ENCODE assay signal across 1 cellular context in genomic region chr7:22333680-22334141, GRCh38.
A peak's percentile ranks its signal among the peaks of the same experiment; 100 is the strongest.
TF ChIP-seq lines count a peak whose summit lies in the region.

No MANE protein-coding gene starts in this region.

TF ChIP-seq in K562, 482 proteins besides CTCF, POLR2A, EP300 and RAD21:
- TF ChIP-seq NFIC (IDR thresholded peaks at IDR 0.05) (0 out of 2 replicates have a peak, but pooled peaks have one; percentile 17), ATF1 (CRISPR knock-in tag; IDR thresholded peaks at IDR 0.05) (no peak), ATF1 (tag; IDR thresholded peaks at IDR 0.05) (no peak)
